ENCODE assay signal across 23 cellular contexts in the genomic region with DNA sequence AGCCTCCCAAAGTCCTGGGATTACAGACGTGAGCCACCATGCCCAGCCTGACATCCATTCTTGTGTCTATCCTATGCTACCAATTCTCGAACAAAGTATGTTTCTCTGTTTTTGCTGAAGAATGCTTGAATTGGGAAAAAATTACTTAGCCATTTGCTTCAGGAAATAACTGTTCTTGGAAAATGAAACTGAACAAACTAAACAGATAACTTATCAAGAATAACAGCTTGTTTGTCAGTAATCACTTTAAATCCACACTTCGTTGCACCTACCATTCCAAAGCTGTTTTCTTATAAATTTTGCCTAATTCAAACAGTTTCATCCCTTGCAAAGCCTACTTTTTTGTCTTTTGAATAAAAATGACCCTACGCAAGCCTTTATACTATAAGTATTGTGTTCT.
A peak's percentile ranks its signal among the peaks of the same experiment; 100 is the strongest.
DNase-seq lines count a peak whose midpoint lies in the region; ATAC-seq and TF ChIP-seq lines count a peak whose summit lies in the region.
"Had no signal": no experiment of that assay in that cellular context is flagged by ENCODE, and none has a peak within 500 bp of the region (broad histone marks: within the 10 kb centered on the region; RNA-seq: fewer than 3 reads in every experiment).

No MANE protein-coding gene starts in this region.

- H3K4me3 Mint-ChIP-seq in CD8-positive, alpha-beta memory T cell: no peak overlapping the region
- H3K4me3 Mint-ChIP-seq: B cell; CD4-positive, alpha-beta T cell; CD8-positive, alpha-beta T cell had no signal

- peak overlapping the region; percentile 20 for H3K27ac ChIP-seq in CD8-positive, alpha-beta memory T cell (ENCODE audit: low read depth, low read length)
- H3K27ac ChIP-seq in mesendoderm (ENCODE audit: low read depth, low read length) (no peak overlapping the region), upper lobe of right lung (no peak overlapping the region)
- H3K27ac ChIP-seq: 22Rv1; A549; BLaER1 treated with 17β-estradiol and CSF1 and Interleukin-3, amounts not matched to agents 10 nM and 100 nM; C4-2B had no signal

- no peak overlapping the region for H2BK15ac ChIP-seq in mesendoderm (replicated peaks; ENCODE audit: low read depth)

- H3K27me3 ChIP-seq in CD8-positive, alpha-beta memory T cell (ENCODE audit: insufficient read depth, low read length, poor library complexity, severe bottlenecking): no peaks in the 10 kb centered on the region
- H3K27me3 ChIP-seq in mesendoderm (ENCODE audit: insufficient read depth, low read length, poor library complexity) (no peaks in the 10 kb centered on the region), upper lobe of right lung (no peaks in the 10 kb centered on the region)
- H3K27me3 ChIP-seq: BLaER1 treated with 17β-estradiol and CSF1 and Interleukin-3, amounts not matched to agents 10 nM and 100 nM had no signal

- no peak for DNase-seq in CD8-positive, alpha-beta memory T cell
- peak; percentile 33 for DNase-seq in OCI-M1 (lab: John Stamatoyannopoulos, UW)
- DNase-seq in mesendoderm: no peak
- no peak for DNase-seq in NCI-H2196 treated with DMSO at 0.1 percent for 48 hours (lab: John Stamatoyannopoulos, UW; ENCODE audit: unreplicated experiment)
- no peak for DNase-seq in upper lobe of right lung
- DNase-seq: AML-193; CD4-positive, alpha-beta T cell; CD8-positive, alpha-beta T cell; COR-L47; DMS 273 treated with DMSO at 0.1 percent for 48 hours; DMS153; DMS53; DMS79; DND-41; EL; GDM1 had no signal

- POLR2A ChIA-PET in CD8-positive, alpha-beta memory T cell (lab: Charles Lee): no interaction called here

- no peaks in the 10 kb centered on the region for H3K79me1 ChIP-seq in mesendoderm (ENCODE audit: low read length)

- peaks cover 0 to 13% (median 8%) of the 10 kb centered on the region in 5 donors for H3K9me3 Mint-ChIP-seq in CD8-positive, alpha-beta memory T cell

- no peaks in the 10 kb centered on the region for H3K36me3 ChIP-seq in CD8-positive, alpha-beta memory T cell (ENCODE audit: insufficient read depth, low read length)
- H3K36me3 ChIP-seq in mesendoderm (ENCODE audit: control insufficient read depth, insufficient read depth, low read length): no peaks in the 10 kb centered on the region
- no peaks in the 10 kb centered on the region for H3K36me3 ChIP-seq in upper lobe of right lung
- H3K36me3 ChIP-seq: BLaER1 treated with 17β-estradiol and CSF1 and Interleukin-3, amounts not matched to agents 10 nM and 100 nM had no signal

- no peaks in the 10 kb centered on the region for H3K9me3 ChIP-seq in CD8-positive, alpha-beta memory T cell (ENCODE audit: low read length)
- H3K9me3 ChIP-seq in upper lobe of right lung: no peaks in the 10 kb centered on the region
- H3K9me3 ChIP-seq: A549; BLaER1 treated with 17β-estradiol and CSF1 and Interleukin-3, amounts not matched to agents 10 nM and 100 nM had no signal

- ATAC-seq in GM18873 (IDR thresholded peaks at IDR 0.05; ENCODE audit: low FRiP score, unreplicated experiment): no peak
- no peak for ATAC-seq in upper lobe of right lung
- ATAC-seq: A549; CD8-positive, alpha-beta T cell; GM12878 had no signal

- no peak overlapping the region for H2AK5ac ChIP-seq in mesendoderm (ENCODE audit: low read length)

- H3K79me2 ChIP-seq in mesendoderm (ENCODE audit: control insufficient read depth, insufficient read depth, low read length): no peaks in the 10 kb centered on the region

- no peak overlapping the region for H4K8ac ChIP-seq in mesendoderm (ENCODE audit: low read depth, low read length)

- H3K36me3 Mint-ChIP-seq in CD8-positive, alpha-beta memory T cell: no peaks in the 10 kb centered on the region
- H3K36me3 Mint-ChIP-seq: CD8-positive, alpha-beta T cell had no signal

- H2BK5ac ChIP-seq in mesendoderm (ENCODE audit: low read length): no peak overlapping the region

- TF ChIP-seq CTCF in upper lobe of right lung (IDR thresholded peaks at IDR 0.05): no peak

- H3K9ac ChIP-seq in mesendoderm (ENCODE audit: low read length): no peak overlapping the region
- H3K9ac ChIP-seq: BLaER1 treated with 17β-estradiol and CSF1 and Interleukin-3, amounts not matched to agents 10 nM and 100 nM had no signal

- no CpG with 5 or more reads among the region's 4 CpGs for WGBS in mesendoderm (ENCODE audit: extremely low coverage, insufficient coverage, low lambda C conversion rate)

- no peak overlapping the region for H3K4me3 ChIP-seq in CD8-positive, alpha-beta memory T cell (ENCODE audit: low read length)
- H3K4me3 ChIP-seq in mesendoderm (ENCODE audit: low read length): no peak overlapping the region
- no peak overlapping the region for H3K4me3 ChIP-seq in upper lobe of right lung
- H3K4me3 ChIP-seq: A549; BLaER1 treated with 17β-estradiol and CSF1 and Interleukin-3, amounts not matched to agents 10 nM and 100 nM; GM12878 had no signal

- CTCF ChIA-PET in CD8-positive, alpha-beta memory T cell (lab: Charles Lee): interaction anchor here (0.7 kb wide), 1 partner anchor 209 kb away, joined by 3 read pairs; no protein-coding TSS in a partner anchor

- peak overlapping the region; percentile 51 for H3K18ac ChIP-seq in mesendoderm (ENCODE audit: low read length)

- no peaks in the 10 kb centered on the region for H3K4me1 ChIP-seq in CD8-positive, alpha-beta memory T cell (ENCODE audit: insufficient read depth, low read length)
- H3K4me1 ChIP-seq in mesendoderm (ENCODE audit: control insufficient read depth, low read depth, low read length) (peaks cover 8% of the 10 kb centered on the region), upper lobe of right lung (no peaks in the 10 kb centered on the region)
- H3K4me1 ChIP-seq: A549; BLaER1 treated with 17β-estradiol and CSF1 and Interleukin-3, amounts not matched to agents 10 nM and 100 nM had no signal

- H2BK120ac ChIP-seq in mesendoderm (ENCODE audit: low read depth, low read length): peak overlapping the region; percentile 73

- no peaks in the 10 kb centered on the region for H3K4me1 Mint-ChIP-seq in CD8-positive, alpha-beta memory T cell
- H3K4me1 Mint-ChIP-seq: B cell had no signal

- H3K27me3 Mint-ChIP-seq in CD8-positive, alpha-beta memory T cell: no peaks in the 10 kb centered on the region
- H3K27me3 Mint-ChIP-seq: B cell; CD4-positive, alpha-beta T cell had no signal

- no peak overlapping the region for H4K5ac ChIP-seq in mesendoderm (ENCODE audit: low read length)

- no peak overlapping the region for H3K4me2 ChIP-seq in mesendoderm (ENCODE audit: low read length)
- H3K4me2 ChIP-seq: A549; BLaER1 treated with 17β-estradiol and CSF1 and Interleukin-3, amounts not matched to agents 10 nM and 100 nM had no signal

- H3K23ac ChIP-seq in mesendoderm (ENCODE audit: low read length): no peak overlapping the region

- no peak overlapping the region for H3K4ac ChIP-seq in mesendoderm (ENCODE audit: low read depth, low read length)

- intact Hi-C loops in upper lobe of right lung (cut with DNase I): no loop called here

- H3K56ac ChIP-seq in mesendoderm (ENCODE audit: low read length): no peak overlapping the region

- no peak overlapping the region for H3K27ac Mint-ChIP-seq in CD8-positive, alpha-beta memory T cell
- H3K27ac Mint-ChIP-seq: B cell; CD4-positive, alpha-beta T cell; CD8-positive, alpha-beta T cell had no signal
